2 cellular contexts compared by ENCODE assay signal in the genomic region with DNA sequence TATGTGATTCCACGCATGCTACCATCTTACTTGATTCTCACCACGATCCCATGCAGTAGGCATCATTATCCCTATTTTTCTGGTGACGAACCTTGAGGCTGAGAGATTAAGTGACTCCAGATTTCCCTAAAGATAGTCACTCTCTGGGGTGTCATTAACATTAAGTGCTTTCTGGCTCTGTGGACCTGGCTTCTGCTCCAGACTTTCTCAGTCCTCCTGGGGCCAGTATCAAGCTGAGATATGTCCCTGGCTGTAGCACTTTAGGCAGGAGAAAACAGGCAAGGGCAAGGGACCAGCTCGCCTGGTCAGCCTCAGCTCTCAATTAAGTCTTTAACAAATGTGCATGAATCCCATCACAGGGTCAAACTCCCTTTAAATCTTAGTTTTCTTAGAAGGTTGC.
TF ChIP-seq lines count a peak whose summit lies in the region.

No MANE protein-coding gene starts in this region.

TF ChIP-seq in GM23338, 12 proteins besides CTCF, POLR2A, EP300 and RAD21 (continued from another document):
- TF ChIP-seq, protein P1, sequence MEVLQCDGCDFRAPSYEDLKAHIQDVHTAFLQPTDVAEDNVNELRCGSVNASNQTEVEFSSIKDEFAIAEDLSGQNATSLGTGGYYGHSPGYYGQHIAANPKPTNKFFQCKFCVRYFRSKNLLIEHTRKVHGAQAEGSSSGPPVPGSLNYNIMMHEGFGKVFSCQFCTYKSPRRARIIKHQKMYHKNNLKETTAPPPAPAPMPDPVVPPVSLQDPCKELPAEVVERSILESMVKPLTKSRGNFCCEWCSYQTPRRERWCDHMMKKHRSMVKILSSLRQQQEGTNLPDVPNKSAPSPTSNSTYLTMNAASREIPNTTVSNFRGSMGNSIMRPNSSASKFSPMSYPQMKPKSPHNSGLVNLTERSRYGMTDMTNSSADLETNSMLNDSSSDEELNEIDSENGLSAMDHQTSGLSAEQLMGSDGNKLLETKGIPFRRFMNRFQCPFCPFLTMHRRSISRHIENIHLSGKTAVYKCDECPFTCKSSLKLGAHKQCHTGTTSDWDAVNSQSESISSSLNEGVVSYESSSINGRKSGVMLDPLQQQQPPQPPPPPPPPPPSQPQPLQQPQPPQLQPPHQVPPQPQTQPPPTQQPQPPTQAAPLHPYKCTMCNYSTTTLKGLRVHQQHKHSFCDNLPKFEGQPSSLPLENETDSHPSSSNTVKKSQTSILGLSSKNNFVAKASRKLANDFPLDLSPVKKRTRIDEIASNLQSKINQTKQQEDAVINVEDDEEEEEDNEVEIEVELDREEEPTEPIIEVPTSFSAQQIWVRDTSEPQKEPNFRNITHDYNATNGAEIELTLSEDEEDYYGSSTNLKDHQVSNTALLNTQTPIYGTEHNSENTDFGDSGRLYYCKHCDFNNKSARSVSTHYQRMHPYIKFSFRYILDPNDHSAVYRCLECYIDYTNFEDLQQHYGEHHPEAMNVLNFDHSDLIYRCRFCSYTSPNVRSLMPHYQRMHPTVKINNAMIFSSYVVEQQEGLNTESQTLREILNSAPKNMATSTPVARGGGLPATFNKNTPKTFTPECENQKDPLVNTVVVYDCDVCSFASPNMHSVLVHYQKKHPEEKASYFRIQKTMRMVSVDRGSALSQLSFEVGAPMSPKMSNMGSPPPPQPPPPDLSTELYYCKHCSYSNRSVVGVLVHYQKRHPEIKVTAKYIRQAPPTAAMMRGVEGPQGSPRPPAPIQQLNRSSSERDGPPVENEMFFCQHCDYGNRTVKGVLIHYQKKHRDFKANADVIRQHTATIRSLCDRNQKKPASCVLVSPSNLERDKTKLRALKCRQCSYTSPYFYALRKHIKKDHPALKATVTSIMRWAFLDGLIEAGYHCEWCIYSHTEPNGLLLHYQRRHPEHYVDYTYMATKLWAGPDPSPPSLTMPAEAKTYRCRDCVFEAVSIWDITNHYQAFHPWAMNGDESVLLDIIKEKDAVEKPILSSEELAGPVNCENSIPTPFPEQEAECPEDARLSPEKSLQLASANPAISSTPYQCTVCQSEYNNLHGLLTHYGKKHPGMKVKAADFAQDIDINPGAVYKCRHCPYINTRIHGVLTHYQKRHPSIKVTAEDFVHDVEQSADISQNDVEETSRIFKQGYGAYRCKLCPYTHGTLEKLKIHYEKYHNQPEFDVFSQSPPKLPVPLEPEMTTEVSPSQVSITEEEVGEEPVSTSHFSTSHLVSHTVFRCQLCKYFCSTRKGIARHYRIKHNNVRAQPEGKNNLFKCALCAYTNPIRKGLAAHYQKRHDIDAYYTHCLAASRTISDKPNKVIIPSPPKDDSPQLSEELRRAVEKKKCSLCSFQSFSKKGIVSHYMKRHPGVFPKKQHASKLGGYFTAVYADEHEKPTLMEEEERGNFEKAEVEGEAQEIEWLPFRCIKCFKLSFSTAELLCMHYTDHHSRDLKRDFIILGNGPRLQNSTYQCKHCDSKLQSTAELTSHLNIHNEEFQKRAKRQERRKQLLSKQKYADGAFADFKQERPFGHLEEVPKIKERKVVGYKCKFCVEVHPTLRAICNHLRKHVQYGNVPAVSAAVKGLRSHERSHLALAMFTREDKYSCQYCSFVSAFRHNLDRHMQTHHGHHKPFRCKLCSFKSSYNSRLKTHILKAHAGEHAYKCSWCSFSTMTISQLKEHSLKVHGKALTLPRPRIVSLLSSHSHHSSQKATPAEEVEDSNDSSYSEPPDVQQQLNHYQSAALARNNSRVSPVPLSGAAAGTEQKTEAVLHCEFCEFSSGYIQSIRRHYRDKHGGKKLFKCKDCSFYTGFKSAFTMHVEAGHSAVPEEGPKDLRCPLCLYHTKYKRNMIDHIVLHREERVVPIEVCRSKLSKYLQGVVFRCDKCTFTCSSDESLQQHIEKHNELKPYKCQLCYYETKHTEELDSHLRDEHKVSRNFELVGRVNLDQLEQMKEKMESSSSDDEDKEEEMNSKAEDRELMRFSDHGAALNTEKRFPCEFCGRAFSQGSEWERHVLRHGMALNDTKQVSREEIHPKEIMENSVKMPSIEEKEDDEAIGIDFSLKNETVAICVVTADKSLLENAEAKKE (CRISPR knock-in tag; IDR thresholded peaks at IDR 0.05) = no peak
- TF ChIP-seq ZNF331 (CRISPR knock-in tag; IDR thresholded peaks at IDR 0.05; ENCODE audit: low read depth) = no peak
- no peak for TF ChIP-seq EZH2phosphoT487 (IDR thresholded peaks at IDR 0.05; ENCODE audit: unreplicated experiment)
- TF ChIP-seq STAT1 (IDR thresholded peaks at IDR 0.05; ENCODE audit: unreplicated experiment) = no peak
- no peak for TF ChIP-seq JUNB (IDR thresholded peaks at IDR 0.05; ENCODE audit: unreplicated experiment)
- no peak for TF ChIP-seq POLR2AphosphoS5 (IDR thresholded peaks at IDR 0.05; ENCODE audit: low read depth)
- no peak for TF ChIP-seq CREB1 (CRISPR knock-in tag; IDR thresholded peaks at IDR 0.05; ENCODE audit: low read depth)
- TF ChIP-seq, protein P2, sequence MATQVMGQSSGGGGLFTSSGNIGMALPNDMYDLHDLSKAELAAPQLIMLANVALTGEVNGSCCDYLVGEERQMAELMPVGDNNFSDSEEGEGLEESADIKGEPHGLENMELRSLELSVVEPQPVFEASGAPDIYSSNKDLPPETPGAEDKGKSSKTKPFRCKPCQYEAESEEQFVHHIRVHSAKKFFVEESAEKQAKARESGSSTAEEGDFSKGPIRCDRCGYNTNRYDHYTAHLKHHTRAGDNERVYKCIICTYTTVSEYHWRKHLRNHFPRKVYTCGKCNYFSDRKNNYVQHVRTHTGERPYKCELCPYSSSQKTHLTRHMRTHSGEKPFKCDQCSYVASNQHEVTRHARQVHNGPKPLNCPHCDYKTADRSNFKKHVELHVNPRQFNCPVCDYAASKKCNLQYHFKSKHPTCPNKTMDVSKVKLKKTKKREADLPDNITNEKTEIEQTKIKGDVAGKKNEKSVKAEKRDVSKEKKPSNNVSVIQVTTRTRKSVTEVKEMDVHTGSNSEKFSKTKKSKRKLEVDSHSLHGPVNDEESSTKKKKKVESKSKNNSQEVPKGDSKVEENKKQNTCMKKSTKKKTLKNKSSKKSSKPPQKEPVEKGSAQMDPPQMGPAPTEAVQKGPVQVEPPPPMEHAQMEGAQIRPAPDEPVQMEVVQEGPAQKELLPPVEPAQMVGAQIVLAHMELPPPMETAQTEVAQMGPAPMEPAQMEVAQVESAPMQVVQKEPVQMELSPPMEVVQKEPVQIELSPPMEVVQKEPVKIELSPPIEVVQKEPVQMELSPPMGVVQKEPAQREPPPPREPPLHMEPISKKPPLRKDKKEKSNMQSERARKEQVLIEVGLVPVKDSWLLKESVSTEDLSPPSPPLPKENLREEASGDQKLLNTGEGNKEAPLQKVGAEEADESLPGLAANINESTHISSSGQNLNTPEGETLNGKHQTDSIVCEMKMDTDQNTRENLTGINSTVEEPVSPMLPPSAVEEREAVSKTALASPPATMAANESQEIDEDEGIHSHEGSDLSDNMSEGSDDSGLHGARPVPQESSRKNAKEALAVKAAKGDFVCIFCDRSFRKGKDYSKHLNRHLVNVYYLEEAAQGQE (IDR thresholded peaks at IDR 0.05; ENCODE audit: unreplicated experiment) = no peak
- no peak for TF ChIP-seq EZH2 (IDR thresholded peaks at IDR 0.05; ENCODE audit: low read depth, unreplicated experiment)
- TF ChIP-seq, protein P3, sequence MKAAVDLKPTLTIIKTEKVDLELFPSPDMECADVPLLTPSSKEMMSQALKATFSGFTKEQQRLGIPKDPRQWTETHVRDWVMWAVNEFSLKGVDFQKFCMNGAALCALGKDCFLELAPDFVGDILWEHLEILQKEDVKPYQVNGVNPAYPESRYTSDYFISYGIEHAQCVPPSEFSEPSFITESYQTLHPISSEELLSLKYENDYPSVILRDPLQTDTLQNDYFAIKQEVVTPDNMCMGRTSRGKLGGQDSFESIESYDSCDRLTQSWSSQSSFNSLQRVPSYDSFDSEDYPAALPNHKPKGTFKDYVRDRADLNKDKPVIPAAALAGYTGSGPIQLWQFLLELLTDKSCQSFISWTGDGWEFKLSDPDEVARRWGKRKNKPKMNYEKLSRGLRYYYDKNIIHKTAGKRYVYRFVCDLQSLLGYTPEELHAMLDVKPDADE (IDR thresholded peaks at IDR 0.05) = no peak

TF ChIP-seq in WTC11, 78 proteins besides CTCF, POLR2A, EP300 and RAD21 (continued from another document):
- TF ChIP-seq, protein P4, sequence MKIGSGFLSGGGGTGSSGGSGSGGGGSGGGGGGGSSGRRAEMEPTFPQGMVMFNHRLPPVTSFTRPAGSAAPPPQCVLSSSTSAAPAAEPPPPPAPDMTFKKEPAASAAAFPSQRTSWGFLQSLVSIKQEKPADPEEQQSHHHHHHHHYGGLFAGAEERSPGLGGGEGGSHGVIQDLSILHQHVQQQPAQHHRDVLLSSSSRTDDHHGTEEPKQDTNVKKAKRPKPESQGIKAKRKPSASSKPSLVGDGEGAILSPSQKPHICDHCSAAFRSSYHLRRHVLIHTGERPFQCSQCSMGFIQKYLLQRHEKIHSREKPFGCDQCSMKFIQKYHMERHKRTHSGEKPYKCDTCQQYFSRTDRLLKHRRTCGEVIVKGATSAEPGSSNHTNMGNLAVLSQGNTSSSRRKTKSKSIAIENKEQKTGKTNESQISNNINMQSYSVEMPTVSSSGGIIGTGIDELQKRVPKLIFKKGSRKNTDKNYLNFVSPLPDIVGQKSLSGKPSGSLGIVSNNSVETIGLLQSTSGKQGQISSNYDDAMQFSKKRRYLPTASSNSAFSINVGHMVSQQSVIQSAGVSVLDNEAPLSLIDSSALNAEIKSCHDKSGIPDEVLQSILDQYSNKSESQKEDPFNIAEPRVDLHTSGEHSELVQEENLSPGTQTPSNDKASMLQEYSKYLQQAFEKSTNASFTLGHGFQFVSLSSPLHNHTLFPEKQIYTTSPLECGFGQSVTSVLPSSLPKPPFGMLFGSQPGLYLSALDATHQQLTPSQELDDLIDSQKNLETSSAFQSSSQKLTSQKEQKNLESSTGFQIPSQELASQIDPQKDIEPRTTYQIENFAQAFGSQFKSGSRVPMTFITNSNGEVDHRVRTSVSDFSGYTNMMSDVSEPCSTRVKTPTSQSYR (CRISPR knock-in tag; IDR thresholded peaks at IDR 0.05) = no peak
- TF ChIP-seq RORB (CRISPR knock-in tag; IDR thresholded peaks at IDR 0.05) = no peak
- TF ChIP-seq, protein P5, sequence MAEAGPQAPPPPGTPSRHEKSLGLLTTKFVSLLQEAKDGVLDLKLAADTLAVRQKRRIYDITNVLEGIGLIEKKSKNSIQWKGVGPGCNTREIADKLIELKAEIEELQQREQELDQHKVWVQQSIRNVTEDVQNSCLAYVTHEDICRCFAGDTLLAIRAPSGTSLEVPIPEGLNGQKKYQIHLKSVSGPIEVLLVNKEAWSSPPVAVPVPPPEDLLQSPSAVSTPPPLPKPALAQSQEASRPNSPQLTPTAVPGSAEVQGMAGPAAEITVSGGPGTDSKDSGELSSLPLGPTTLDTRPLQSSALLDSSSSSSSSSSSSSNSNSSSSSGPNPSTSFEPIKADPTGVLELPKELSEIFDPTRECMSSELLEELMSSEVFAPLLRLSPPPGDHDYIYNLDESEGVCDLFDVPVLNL (CRISPR knock-in tag; IDR thresholded peaks at IDR 0.05; ENCODE audit: borderline replicate concordance, low read depth) = no peak
